In genomic region chr5:14435481-14435880, GRCh38 we compare ENCODE assay signal across 16 cellular contexts.
"Had no signal": no experiment of that assay in that cellular context is flagged by ENCODE, and none has a peak within 500 bp of the region (broad histone marks: within the 10 kb centered on the region; RNA-seq: fewer than 3 reads in every experiment).

No MANE protein-coding gene starts in this region.

- ATAC-seq: activated CD4-positive, alpha-beta T cell treated with anti-CD3 and anti-CD28 coated beads for 36 hours; activated T-cell treated with anti-CD3 and anti-CD28 coated beads, Interleukin-2, amount 50 U/mL, for 72 hours; gastrocnemius medialis had no signal

- H3K27ac ChIP-seq: esophagus squamous epithelium, gastrocnemius medialis, neural progenitor cell, parathyroid adenoma, stomach, thyroid gland, VCaP had no signal

- H3K36me3 ChIP-seq: gastrocnemius medialis, neural progenitor cell, thyroid gland had no signal

- H3K4me1 ChIP-seq: esophagus squamous epithelium had no signal

- DNase-seq: activated CD4-positive, alpha-beta memory T cell treated with anti-CD3 and anti-CD28 coated beads, Interleukin-2, amount 10 ng/mL, durations not matched to agents 7 days and 5 days; activated CD4-positive, alpha-beta T cell treated with anti-CD3 and anti-CD28 coated beads for 36 hours; activated CD8-positive, alpha-beta memory T cell treated with anti-CD3 and anti-CD28 coated beads, Interleukin-2, amount 50 U/mL, for 4 hours; activated gamma-delta T cell treated with Interleukin-2 at 50 U/mL for 16 hours; activated naive CD8-positive, alpha-beta T cell treated with anti-CD3 and anti-CD28 coated beads for 36 hours; activated T-cell treated with anti-CD3 and anti-CD28 coated beads, Interleukin-2, amount 50 U/mL, for 72 hours; anterior cingulate cortex; esophagus squamous epithelium; gastrocnemius medialis; stimulated activated CD4-positive, alpha-beta T cell treated with anti-CD3 and anti-CD28 coated beads, Interleukin-4, amount 100 ng/mL, for 24 hours; stomach; T-helper 1 cell; thyroid gland had no signal

- H3K27ac Mint-ChIP-seq: activated CD4-positive, alpha-beta memory T cell treated with anti-CD3 and anti-CD28 coated beads, Interleukin-2, amount 10 ng/mL, durations not matched to agents 7 days and 5 days; activated naive CD8-positive, alpha-beta T cell treated with anti-CD3 and anti-CD28 coated beads for 36 hours; activated T-cell treated with anti-CD3 and anti-CD28 coated beads, Interleukin-2, amount 50 U/mL, for 72 hours; neural progenitor cell had no signal

- H3K27me3 Mint-ChIP-seq: activated naive CD8-positive, alpha-beta T cell treated with anti-CD3 and anti-CD28 coated beads for 36 hours had no signal

- H3K4me3 Mint-ChIP-seq: activated CD4-positive, alpha-beta memory T cell treated with anti-CD3 and anti-CD28 coated beads, Interleukin-2, amount 10 ng/mL, durations not matched to agents 7 days and 5 days; activated CD4-positive, alpha-beta T cell treated with anti-CD3 and anti-CD28 coated beads for 36 hours; activated naive CD8-positive, alpha-beta T cell treated with anti-CD3 and anti-CD28 coated beads for 36 hours; activated T-cell treated with anti-CD3 and anti-CD28 coated beads, Interleukin-2, amount 50 U/mL, for 72 hours; neural progenitor cell had no signal

- H3K27me3 ChIP-seq: esophagus squamous epithelium, gastrocnemius medialis, neural progenitor cell, stomach, thyroid gland had no signal

- H3K9me3 ChIP-seq: esophagus squamous epithelium, gastrocnemius medialis, stomach, thyroid gland had no signal

- H3K4me3 ChIP-seq: esophagus squamous epithelium, gastrocnemius medialis, neural progenitor cell, stomach, thyroid gland had no signal

- H3K9me3 Mint-ChIP-seq: activated CD4-positive, alpha-beta memory T cell treated with anti-CD3 and anti-CD28 coated beads, Interleukin-2, amount 10 ng/mL, durations not matched to agents 7 days and 5 days had no signal
